Comparison of ENCODE assay signal across 8 cellular contexts in genomic region chr2:85887566-85888019, GRCh38. TPM values are rescaled to one million over a fixed set of nuclear protein-coding genes. Genes with fewer than 3 reads are reported as not detected.
DNase-seq lines count a peak whose midpoint lies in the region; ATAC-seq, FAIRE-seq and TF ChIP-seq lines count a peak whose summit lies in the region.

No MANE protein-coding gene starts in this region.

- BruUV-seq in HCT116 (replicated peaks; lab: Mats Ljungman, UMichigan) = no TSS peak

- TF ChIP-seq RAD21 in HCT116 (IDR thresholded peaks at IDR 0.05; ENCODE audit: low read depth) = peak; percentile 24

- RAD21 ChIA-PET in HCT116 (lab: Charles Lee; ENCODE audit: low non-redundant PET in 1 of 2, low total read pairs in 2 of 2, uncharacterized antibody in 2 of 2, unreplicated experiment in 2 of 2) = no interaction called here

- TF ChIP-seq CTCF in HCT116 (IDR thresholded peaks at IDR 0.05 in 2 of 3, conservative IDR thresholded peaks at IDR 0.05 in 1 of 3; ENCODE audit: borderline replicate concordance in 1 of 3, insufficient read depth in 1 of 3, low read depth in 2 of 3, low read length in 2 of 3) = no peak
- no peak for TF ChIP-seq CTCF in RWPE1 (conservative IDR thresholded peaks at IDR 0.05; ENCODE audit: low read depth)

- POLR2A ChIA-PET in HCT116 (lab: Charles Lee) = no interaction called here
- POLR2A ChIA-PET in RWPE1 (lab: Yijun Ruan, JAX; ENCODE audit: low non-redundant PET) = no interaction called here

- no peak for ATAC-seq in HCT116

- peak overlapping the region; percentile 62 for H3K9ac ChIP-seq in HCT116 (ENCODE audit: low read length)

- CTCF ChIA-PET in HCT116 (lab: Charles Lee) = interaction anchor here (1.1 to 3.8 kb wide), 2 partner anchors 15 to 60 kb away, joined by 3 to 19 read pairs; no protein-coding TSS in a partner anchor
- CTCF ChIA-PET in RWPE1 (lab: Yijun Ruan, JAX) = interaction anchor here (0.6 to 2.6 kb wide), 11 partner anchors 26 to 190 kb away, joined by 3 to 12 read pairs (median 4); no protein-coding TSS in a partner anchor

- H3K36me3 ChIP-seq in HCT116 (ENCODE audit: control insufficient read depth in 1 of 2, insufficient read depth in 2 of 2, low read length in 2 of 2) = no peaks in the 10 kb centered on the region

- H3K4me3 ChIP-seq in HCT116 (replicated peaks in 1 of 2; ENCODE audit: low read depth in 1 of 2, low read length in 2 of 2) = peak overlapping the region; percentile 66 to 85

- peak overlapping the region; percentile 99 for H3K4me2 ChIP-seq in HCT116 (ENCODE audit: low read length)

- no peaks in the 10 kb centered on the region; the same call in 1 of the 2 replicates for H3K79me2 ChIP-seq in HCT116 (ENCODE audit: insufficient read depth, low read length)

- H3K9me3 ChIP-seq in HCT116 (ENCODE audit: control insufficient read depth in 1 of 2, insufficient read depth in 1 of 2, low read depth in 1 of 2, low read length in 2 of 2) = no peaks in the 10 kb centered on the region

- peaks cover 17 to 36% of the 10 kb centered on the region in 2 experiments for H3K4me1 ChIP-seq in HCT116 (ENCODE audit: control insufficient read depth in 1 of 2, insufficient read depth in 2 of 2, low read length in 2 of 2)

- no peaks in the 10 kb centered on the region for H3K9me2 ChIP-seq in HCT116 (ENCODE audit: insufficient read depth)

- DNase-seq in AG20443 (ENCODE audit: low spot score) = peak; percentile 46
- no peak for DNase-seq in HCT116 (ENCODE audit: low read depth, low spot score)
- no peak for DNase-seq in RWPE1 (ENCODE audit: low spot score)
- DNase-seq in activated gamma-delta T cell (lab: John Stamatoyannopoulos, UW) = peak; percentile 12
- DNase-seq in frontal cortex (ENCODE audit: low spot score in 2 of 2) = peak; percentile 35 to 53
- DNase-seq in nucleus accumbens (lab: John Stamatoyannopoulos, UW) = peak in 54 of 56 donors; percentile 14 to 87 (median 68)
- DNase-seq in ureter (ENCODE audit: low spot score) = peak; percentile 61
- no peak for DNase-seq in iPS-NIHi11 (ENCODE audit: low spot score)

- no peaks in the 10 kb centered on the region for H4K20me1 ChIP-seq in HCT116 (ENCODE audit: insufficient read depth)

- no peak overlapping the region for H2AFZ ChIP-seq in HCT116 (ENCODE audit: low read depth, low read length, poor library complexity, severe bottlenecking)

- FAIRE-seq in frontal cortex (lab: Jason Lieb, UNC) = no peak

- intact Hi-C loops in HCT116 (cut with micrococcal nuclease) = loop anchor here (5.0 kb wide), 2 partner anchors 125 to 220 kb away; partner anchors contain the start of genes POLR1A and PTCD3

- H3K27ac ChIP-seq in HCT116 (ENCODE audit: low read depth, low read length) = no peak overlapping the region
- H3K27ac ChIP-seq in RWPE1 = peak overlapping the region; percentile 74

- no peaks in the 10 kb centered on the region for H3K27me3 ChIP-seq in HCT116 (ENCODE audit: insufficient read depth, low read length)

- TF ChIP-seq POLR2A in HCT116 (IDR thresholded peaks at IDR 0.05; ENCODE audit: borderline replicate concordance, extremely low read depth, insufficient read depth, insufficient read length) = no peak

TF ChIP-seq in HCT116, 20 proteins besides CTCF, POLR2A, EP300 and RAD21:
- no peak for TF ChIP-seq ELF1 (IDR thresholded peaks at IDR 0.05; ENCODE audit: borderline replicate concordance, low read depth)
- TF ChIP-seq, protein P1, sequence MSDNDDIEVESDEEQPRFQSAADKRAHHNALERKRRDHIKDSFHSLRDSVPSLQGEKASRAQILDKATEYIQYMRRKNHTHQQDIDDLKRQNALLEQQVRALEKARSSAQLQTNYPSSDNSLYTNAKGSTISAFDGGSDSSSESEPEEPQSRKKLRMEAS (IDR thresholded peaks at IDR 0.05) = peak; percentile 73; the same call in 1 of the 2 replicates
- TF ChIP-seq CBX3 (IDR thresholded peaks at IDR 0.05; ENCODE audit: low read depth) = 0 out of 2 replicates have a peak, but pooled peaks have one; percentile 17

RNA-seq across cellular contexts. Expression of gene ST3GAL5, which starts 1.2 kb away (rescaled TPM):
- total RNA-seq in HCT116 (2021; ENCODE audit: unreplicated experiment) = 14.8 TPM
- polyA plus RNA-seq in HCT116 (2012) = 5.4 and 7.3 TPM in 2 replicates
- total RNA-seq in frontal cortex = 44.4 TPM
- total RNA-seq in ureter = 120 TPM

Comparison
In these comparisons a context has a peak if more than half of its experiments do, and no peak if none do; other contexts are left out.
1. DNase-seq: peak in AG20443 (single experiment), activated gamma-delta T cell (single experiment), frontal cortex (2 of 2), nucleus accumbens (54 of 56) and ureter (single experiment); none in HCT116 (single experiment), RWPE1 (single experiment) and iPS-NIHi11 (single experiment).